28 cellular contexts compared by ENCODE assay signal in the genomic region with DNA sequence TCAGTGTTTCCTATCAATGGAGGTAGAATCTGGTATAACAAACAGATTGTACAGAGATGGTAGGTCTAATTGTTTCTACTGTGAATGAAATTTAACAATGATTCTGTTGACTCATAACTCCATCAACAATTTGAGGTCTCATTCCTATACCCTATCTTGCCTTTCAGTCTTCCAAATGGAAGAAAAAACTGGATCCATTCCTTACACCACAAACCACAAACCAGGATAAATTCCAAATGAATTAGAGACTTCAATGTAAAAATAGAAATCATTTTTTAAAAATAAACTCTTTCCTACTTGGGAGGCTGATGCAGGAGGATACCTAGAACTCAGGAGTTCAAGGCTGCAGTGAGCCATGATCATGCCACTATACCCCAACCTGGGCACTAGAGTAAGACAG.
"Had no signal": no experiment of that assay in that cellular context is flagged by ENCODE, and none has a peak within 500 bp of the region (broad histone marks: within the 10 kb centered on the region; RNA-seq: fewer than 3 reads in every experiment).

No MANE protein-coding gene starts in this region.

- H3K9me3 ChIP-seq: breast epithelium, esophagus squamous epithelium, left ventricle myocardium inferior, ovary, prostate gland, upper lobe of left lung had no signal

- H3K9me3 Mint-ChIP-seq: activated naive CD4-positive, alpha-beta T cell treated with anti-CD3 and anti-CD28 coated beads, Interleukin-2, amount 50 U/mL, for 24 hours; natural killer cell treated with Interleukin-12 subunit alpha and Interleukin-12 subunit beta and Interleukin-15 and Interleukin-18, amount 100 ng/mL, for 72 hours; T-helper 2 cell treated with Interferon-gamma antibody and Interleukin-4, amounts not matched to agents 5 μg/mL and 100 μg/mL, for 36 hours had no signal

- H3K27ac Mint-ChIP-seq: activated CD8-positive, alpha-beta T cell treated with anti-CD3 and anti-CD28 coated beads, Interleukin-2, amount 10 ng/mL, durations not matched to agents 7 days and 5 days; activated naive CD4-positive, alpha-beta T cell treated with anti-CD3 and anti-CD28 coated beads, Interleukin-2, amount 50 U/mL, for 24 hours; activated T-helper 1 cell treated with anti-CD3 and anti-CD28 coated beads, Interleukin-12 subunit alpha, Interleukin-12 subunit beta, Interleukin-2, Interleukin-4 antibody, amounts not matched to agents 30 ng/mL and 10 ng/mL and 1 ng/mL, durations not matched to agents 14 hours and 24 hours and 36 hours; natural killer cell treated with Interleukin-12 subunit alpha and Interleukin-12 subunit beta and Interleukin-15 and Interleukin-18, amount 100 ng/mL, for 72 hours; T-helper 2 cell treated with Interferon-gamma antibody and Interleukin-4, amounts not matched to agents 5 μg/mL and 100 μg/mL, for 36 hours had no signal

- H3K4me3 Mint-ChIP-seq: activated CD8-positive, alpha-beta T cell treated with anti-CD3 and anti-CD28 coated beads, Interleukin-2, amount 10 ng/mL, durations not matched to agents 7 days and 5 days; activated naive CD4-positive, alpha-beta T cell treated with anti-CD3 and anti-CD28 coated beads, Interleukin-2, amount 50 U/mL, for 24 hours; activated T-helper 1 cell treated with anti-CD3 and anti-CD28 coated beads, Interleukin-12 subunit alpha, Interleukin-12 subunit beta, Interleukin-2, Interleukin-4 antibody, amounts not matched to agents 30 ng/mL and 10 ng/mL and 1 ng/mL, durations not matched to agents 14 hours and 24 hours and 36 hours; central memory CD8-positive, alpha-beta T cell; natural killer cell treated with Interleukin-12 subunit alpha and Interleukin-12 subunit beta and Interleukin-15 and Interleukin-18, amount 100 ng/mL, for 72 hours; T-helper 2 cell treated with Interferon-gamma antibody and Interleukin-4, amounts not matched to agents 5 μg/mL and 100 μg/mL, for 36 hours had no signal

- H3K4me1 ChIP-seq: breast epithelium, esophagus squamous epithelium, left ventricle myocardium inferior, prostate gland, upper lobe of left lung had no signal

- H3K4me3 ChIP-seq: breast epithelium, coronary artery, esophagus squamous epithelium, left ventricle myocardium inferior, ovary, prostate gland, SK-N-MC, upper lobe of left lung had no signal

- FAIRE-seq: frontal cortex, TTC549 had no signal

- H3K27me3 ChIP-seq: esophagus squamous epithelium, ovary, upper lobe of left lung had no signal

- H3K4me1 Mint-ChIP-seq: activated naive CD4-positive, alpha-beta T cell treated with anti-CD3 and anti-CD28 coated beads, Interleukin-2, amount 50 U/mL, for 24 hours; central memory CD8-positive, alpha-beta T cell had no signal

- H3K27ac ChIP-seq: breast epithelium, coronary artery, esophagus squamous epithelium, left ventricle myocardium inferior, ovary, prostate gland, SK-N-MC, upper lobe of left lung, WERI-Rb-1 had no signal

- H3K36me3 Mint-ChIP-seq: activated naive CD4-positive, alpha-beta T cell treated with anti-CD3 and anti-CD28 coated beads, Interleukin-2, amount 50 U/mL, for 24 hours; natural killer cell treated with Interleukin-12 subunit alpha and Interleukin-12 subunit beta and Interleukin-15 and Interleukin-18, amount 100 ng/mL, for 72 hours had no signal

- H3K36me3 ChIP-seq: breast epithelium, esophagus squamous epithelium, left ventricle myocardium inferior, ovary, prostate gland, upper lobe of left lung, WERI-Rb-1 had no signal

- ATAC-seq: activated CD8-positive, alpha-beta T cell treated with anti-CD3 and anti-CD28 coated beads, Interleukin-2, amount 10 ng/mL, durations not matched to agents 7 days and 5 days; natural killer cell treated with Interleukin-12 subunit alpha and Interleukin-12 subunit beta and Interleukin-15 and Interleukin-18, amount 100 ng/mL, for 72 hours had no signal

- DNase-seq: activated CD4-positive, alpha-beta T cell treated with anti-CD3 and anti-CD28 coated beads for 1 hour; activated CD4-positive, alpha-beta T cell treated with anti-CD3 and anti-CD28 coated beads, Interleukin-2, amount 50 U/mL, for 1 hour; activated CD8-positive, alpha-beta T cell treated with anti-CD3 and anti-CD28 coated beads, Interleukin-2, amount 10 ng/mL, durations not matched to agents 7 days and 5 days; activated gamma-delta T cell; anterior cingulate cortex; effector memory CD4-positive, alpha-beta T cell; esophagus squamous epithelium; hippocampal formation; kidney glomerular epithelial cell; left ventricle myocardium inferior; mammary epithelial cell; midbrain; ovary; stimulated activated CD4-positive, alpha-beta T cell treated with anti-CD3 and anti-CD28 coated beads, Interleukin-4, amount 100 ng/mL, for 24 hours; stimulated activated naive CD4-positive, alpha-beta T cell treated with Interleukin-2 at 50 U/mL for 16 hours; upper lobe of left lung; WERI-Rb-1 had no signal
